14 cellular contexts compared by ENCODE assay signal in the genomic region with DNA sequence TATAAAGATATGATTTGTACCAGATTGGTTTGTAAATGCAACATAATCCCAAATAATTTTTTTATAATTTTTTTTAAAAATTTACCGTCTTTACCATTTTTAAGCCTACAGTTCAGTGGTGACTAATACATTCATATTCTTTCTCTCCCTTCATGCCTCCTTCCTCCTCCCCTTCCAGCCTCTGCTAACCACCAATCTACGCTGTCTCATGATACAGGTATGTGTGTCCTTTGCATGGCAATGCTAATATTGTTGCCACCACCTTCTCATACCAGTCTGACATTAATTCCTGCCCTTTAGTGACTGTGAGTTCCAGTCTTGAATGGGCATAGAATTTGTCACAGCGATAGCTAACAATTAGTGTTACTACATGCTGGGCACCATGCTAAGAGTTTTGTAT.
"Had no signal": no experiment of that assay in that cellular context is flagged by ENCODE, and none has a peak within 500 bp of the region (broad histone marks: within the 10 kb centered on the region; RNA-seq: fewer than 3 reads in every experiment).

No MANE protein-coding gene starts in this region.

- H3K27me3 ChIP-seq: gastroesophageal sphincter, heart left ventricle, upper lobe of right lung had no signal

- H3K9me3 ChIP-seq: upper lobe of right lung had no signal

- H3K27ac ChIP-seq: upper lobe of right lung had no signal

- H3K27ac Mint-ChIP-seq: activated CD4-positive, alpha-beta memory T cell treated with anti-CD3 and anti-CD28 coated beads for 36 hours; activated T-helper 1 cell treated with anti-CD3 and anti-CD28 coated beads, Interleukin-12 subunit alpha, Interleukin-12 subunit beta, Interleukin-2, Interleukin-4 antibody, amounts not matched to agents 30 ng/mL and 10 ng/mL and 1 ng/mL, durations not matched to agents 14 hours and 24 hours and 36 hours; stimulated activated naive B cell treated with anti-CD40 and anti-IgM and Interleukin-4, amounts not matched to agents 10 μg/mL and 1 μg/mL and 100 μg/mL, for 72 hours; WTC11 had no signal

- ATAC-seq: esophagus mucosa; gastroesophageal sphincter; stimulated activated naive B cell treated with anti-CD40 and anti-IgM and Interleukin-4, amounts not matched to agents 10 μg/mL and 1 μg/mL and 100 μg/mL, for 72 hours had no signal

- H3K4me1 ChIP-seq: upper lobe of right lung had no signal

- H3K4me1 Mint-ChIP-seq: stimulated activated naive B cell treated with anti-CD40 and anti-IgM and Interleukin-4, amounts not matched to agents 10 μg/mL and 1 μg/mL and 100 μg/mL, for 72 hours had no signal

- H3K4me3 ChIP-seq: gastroesophageal sphincter, heart left ventricle, upper lobe of right lung had no signal

- H3K36me3 Mint-ChIP-seq: activated CD4-positive, alpha-beta memory T cell treated with anti-CD3 and anti-CD28 coated beads for 36 hours; stimulated activated naive B cell treated with anti-CD40 and anti-IgM and Interleukin-4, amounts not matched to agents 10 μg/mL and 1 μg/mL and 100 μg/mL, for 72 hours; WTC11 had no signal

- DNase-seq: activated naive CD4-positive, alpha-beta T cell; activated T-cell treated with anti-CD3 and anti-CD28 coated beads for 4 hours; cortex of kidney; mesenchymal stem cell; stimulated activated CD4-positive, alpha-beta T cell treated with anti-CD3 and anti-CD28 coated beads, Interleukin-4, amount 100 ng/mL, for 24 hours; stimulated activated naive B cell treated with anti-CD40 and anti-IgM and Interleukin-4, amounts not matched to agents 10 μg/mL and 1 μg/mL and 100 μg/mL, for 72 hours; upper lobe of right lung had no signal

- H3K4me3 Mint-ChIP-seq: activated CD4-positive, alpha-beta memory T cell treated with anti-CD3 and anti-CD28 coated beads for 36 hours; activated T-helper 1 cell treated with anti-CD3 and anti-CD28 coated beads, Interleukin-12 subunit alpha, Interleukin-12 subunit beta, Interleukin-2, Interleukin-4 antibody, amounts not matched to agents 30 ng/mL and 10 ng/mL and 1 ng/mL, durations not matched to agents 14 hours and 24 hours and 36 hours; brain; stimulated activated naive B cell treated with anti-CD40 and anti-IgM and Interleukin-4, amounts not matched to agents 10 μg/mL and 1 μg/mL and 100 μg/mL, for 72 hours; WTC11 had no signal

- H3K36me3 ChIP-seq: gastroesophageal sphincter, heart left ventricle, upper lobe of right lung had no signal

- H3K27me3 Mint-ChIP-seq: brain had no signal
